ENCODE assay signal across 18 cellular contexts in the genomic region with DNA sequence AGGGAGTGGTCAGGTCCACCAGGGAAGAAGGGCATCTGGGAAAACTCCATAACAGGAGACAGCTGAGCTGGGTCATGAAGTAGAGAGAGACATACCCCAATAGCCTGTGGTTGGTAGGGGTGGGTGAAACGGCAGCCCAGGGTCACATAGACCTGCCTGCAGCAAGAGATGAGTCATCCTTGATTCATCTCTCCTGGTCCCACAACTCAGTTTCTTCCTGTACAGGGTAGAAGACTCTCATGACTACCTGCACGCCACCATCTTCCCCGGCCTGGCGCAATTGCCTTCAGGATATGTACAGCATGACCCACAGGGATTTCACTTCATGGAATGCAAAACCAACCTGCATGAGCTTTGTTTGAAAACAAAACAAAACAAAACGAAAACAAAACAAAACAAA. TPM values are rescaled to one million over a fixed set of nuclear protein-coding genes. Genes with fewer than 3 reads are reported as not detected.
A peak's percentile ranks its signal among the peaks of the same experiment; 100 is the strongest.
DNase-seq lines count a peak whose midpoint lies in the region; ATAC-seq, FAIRE-seq and TF ChIP-seq lines count a peak whose summit lies in the region.
"Had no signal": no experiment of that assay in that cellular context is flagged by ENCODE, and none has a peak within 500 bp of the region (broad histone marks: within the 10 kb centered on the region; RNA-seq: fewer than 3 reads in every experiment).

No MANE protein-coding gene starts in this region.

- DNase-seq in DND-41 (peak; percentile 10), HTR-8/SVneo (ENCODE audit: insufficient read length, low spot score) (peak; percentile 17), astrocyte of the hippocampus (ENCODE audit: low read depth, low spot score) (peak; percentile 16), myocyte (ENCODE audit: low read depth) (peak; percentile 20), NCI-H446 (lab: John Stamatoyannopoulos, UW) (no peak)
- DNase-seq: activated CD4-positive, alpha-beta T cell treated with anti-CD3 and anti-CD28 coated beads, Interleukin-2, amount 50 U/mL, for 4 hours; activated T-cell treated with anti-CD3 and anti-CD28 coated beads, Interleukin-2, amount 50 U/mL, for 4 hours; Caco-2; GF-D8; islet precursor cell; MG63; natural killer cell; NCI-H146; NCI-H2227 treated with DMSO at 0.1 percent for 48 hours; uterus had no signal

- no peaks in the 10 kb centered on the region for H4K20me1 ChIP-seq in DND-41 (ENCODE audit: insufficient read depth, low read length)

- H2AFZ ChIP-seq in DND-41 (ENCODE audit: low read depth, low read length) = no peak overlapping the region

- H3K4me3 ChIP-seq in DND-41 (ENCODE audit: low read depth in 1 of 2, low read length in 2 of 2) = no peak overlapping the region
- H3K4me3 ChIP-seq: GM12878, MG63, uterus had no signal

- no peak overlapping the region for H3K4me2 ChIP-seq in DND-41 (ENCODE audit: insufficient read depth, low read length)

- ATAC-seq in DND-41 (ENCODE audit: insufficient read depth, low read depth) (peak; percentile 59), GM21717 (IDR thresholded peaks at IDR 0.05; ENCODE audit: unreplicated experiment) (no peak), HG03378 (IDR thresholded peaks at IDR 0.05; ENCODE audit: unreplicated experiment) (no peak)
- ATAC-seq: GM12878 had no signal

- TF ChIP-seq CTCF in DND-41 (IDR thresholded peaks at IDR 0.05; ENCODE audit: borderline replicate concordance, extremely low read depth, low read length, poor library complexity, severe bottlenecking) = no peak

- no peak for FAIRE-seq in HTR-8/SVneo (lab: Jason Lieb, UNC)
- FAIRE-seq: GM12878 had no signal

- H3K4me1 ChIP-seq in DND-41 (ENCODE audit: insufficient read depth, low read length) = peaks cover 40% of the 10 kb centered on the region
- H3K4me1 ChIP-seq: Caco-2, uterus had no signal

- H3K27me3 ChIP-seq in DND-41 (ENCODE audit: insufficient read depth, low read length, poor library complexity) = no peaks in the 10 kb centered on the region
- H3K27me3 ChIP-seq: MG63, uterus had no signal

- no peak overlapping the region for H3K9ac ChIP-seq in DND-41 (ENCODE audit: low read depth, low read length)

- no peaks in the 10 kb centered on the region for H3K9me3 ChIP-seq in DND-41 (ENCODE audit: insufficient read depth, low read length, severe bottlenecking)
- H3K9me3 ChIP-seq: Caco-2, MG63, uterus had no signal

- peak overlapping the region; percentile 73; the same call in 1 of the 2 replicates for H3K27ac ChIP-seq in DND-41 (ENCODE audit: low read length)
- H3K27ac ChIP-seq: uterus had no signal

- no peaks in the 10 kb centered on the region for H3K79me2 ChIP-seq in DND-41 (ENCODE audit: insufficient read depth, low read length)

- H3K36me3 ChIP-seq in DND-41 (ENCODE audit: insufficient read depth, low read length) = no peaks in the 10 kb centered on the region
- H3K36me3 ChIP-seq: MG63, uterus had no signal

RNA-seq across cellular contexts. Expression of a gene that starts 45.1 kb away (rescaled TPM):
- 14.4 and 15.5 TPM in 2 replicates for total RNA-seq in myocyte
- polyA plus RNA-seq in myocyte (2012) = 58.2 TPM
- total RNA-seq: Caco-2 had no signal

Comparison
In these comparisons a context has a peak if more than half of its experiments do, and no peak if none do; other contexts are left out.
1. DNase-seq: peak in DND-41 (single experiment), HTR-8/SVneo (single experiment), astrocyte of the hippocampus (single experiment) and myocyte (single experiment); none in NCI-H446 (0 of 2).